In genomic region chr2:132646805-132647115, GRCh38 we compare ENCODE assay signal across 17 cellular contexts. TPM values are rescaled to one million over a fixed set of nuclear protein-coding genes. Genes with fewer than 3 reads are reported as not detected.
DNase-seq lines count a peak whose midpoint lies in the region; ATAC-seq and TF ChIP-seq lines count a peak whose summit lies in the region.
"Had no signal": no experiment of that assay in that cellular context is flagged by ENCODE, and none has a peak within 500 bp of the region (broad histone marks: within the 10 kb centered on the region; RNA-seq: fewer than 3 reads in every experiment).

No MANE protein-coding gene starts in this region.

- H3K23ac ChIP-seq in IMR-90 (ENCODE audit: low read depth, low read length) (peak overlapping the region; percentile 54; the same call in 1 of the 2 replicates), trophoblast cell (ENCODE audit: low read length) (no peak overlapping the region)

- no peak overlapping the region for H3K9ac ChIP-seq in BLaER1 treated with 17β-estradiol and CSF1 and Interleukin-3, amounts not matched to agents 10 nM and 100 nM
- H3K9ac ChIP-seq in IMR-90 (ENCODE audit: low read depth, low read length) (no peak overlapping the region), SK-N-MC (ENCODE audit: insufficient read length) (no peak overlapping the region), trophoblast cell (ENCODE audit: low read length) (no peak overlapping the region)

- no peak overlapping the region for H2AK9ac ChIP-seq in IMR-90 (replicated peaks; ENCODE audit: low read depth, low read length, poor library complexity)

- no peaks in the 10 kb centered on the region for H3K9me3 ChIP-seq in BLaER1 treated with 17β-estradiol and CSF1 and Interleukin-3, amounts not matched to agents 10 nM and 100 nM (replicated peaks in 1 of 11)
- H3K9me3 ChIP-seq in IMR-90 (ENCODE audit: control insufficient read depth, insufficient read depth, low read length) (no peaks in the 10 kb centered on the region), SK-N-MC (ENCODE audit: low read depth, low read length) (no peaks in the 10 kb centered on the region), trophoblast cell (ENCODE audit: insufficient read depth, low read depth, low read length) (no peaks in the 10 kb centered on the region)
- H3K9me3 ChIP-seq: BE2C had no signal

- peaks cover 48 to 60% (median 52%) of the 10 kb centered on the region in 10 experiments for H3K4me1 ChIP-seq in BLaER1 treated with 17β-estradiol and CSF1 and Interleukin-3, amounts not matched to agents 10 nM and 100 nM
- H3K4me1 ChIP-seq in IMR-90 (ENCODE audit: control insufficient read depth, insufficient read depth, low read length) (peaks cover 6% of the 10 kb centered on the region), trophoblast cell (ENCODE audit: control insufficient read depth in 1 of 2, insufficient read depth in 2 of 2, low read length in 2 of 2) (peaks cover 2 to 4% of the 10 kb centered on the region in 2 experiments)
- H3K4me1 ChIP-seq: BE2C had no signal

- H3K4ac ChIP-seq in IMR-90 (ENCODE audit: low read depth, low read length) = no peak overlapping the region
- no peak overlapping the region for H3K4ac ChIP-seq in trophoblast cell (ENCODE audit: low read depth, low read length)

- intact Hi-C loops in IMR-90 (cut with micrococcal nuclease) = loop anchor here (10.0 kb wide), 1 partner anchor 358 kb away; no protein-coding TSS in a partner anchor

- no peak overlapping the region for H2BK20ac ChIP-seq in IMR-90 (ENCODE audit: low read depth, low read length)

- ATAC-seq in IMR-90 (ENCODE audit: low read depth) = no peak

- in situ Hi-C loops in IMR-90 (cut with MboI; ENCODE audit: low sequenced_read_pairs) = no loop called here

- no peak overlapping the region for H2BK5ac ChIP-seq in IMR-90 (ENCODE audit: low read depth, low read length, poor library complexity, severe bottlenecking)
- no peak overlapping the region for H2BK5ac ChIP-seq in trophoblast cell (ENCODE audit: low read depth, low read length, poor library complexity)

- no peaks in the 10 kb centered on the region for H4K20me1 ChIP-seq in BLaER1 treated with 17β-estradiol and CSF1 and Interleukin-3, amounts not matched to agents 10 nM and 100 nM
- H4K20me1 ChIP-seq in IMR-90 (ENCODE audit: insufficient read depth, low read length) = peaks cover 9% of the 10 kb centered on the region; the same call in 1 of the 2 replicates

- no peak overlapping the region for H2BK12ac ChIP-seq in trophoblast cell (ENCODE audit: low read length)

- no peak for TF ChIP-seq POLR2A in IMR-90 (IDR thresholded peaks at IDR 0.05; ENCODE audit: low read depth, low read length)

- H2AK5ac ChIP-seq in IMR-90 (ENCODE audit: low read depth, low read length) (no peak overlapping the region), trophoblast cell (ENCODE audit: low read length) (no peak overlapping the region)

- no peak for TF ChIP-seq CTCF in IMR-90 (conservative IDR thresholded peaks at IDR 0.05; ENCODE audit: low read depth, low read length)

- CTCF ChIA-PET in IMR-90 (lab: Yijun Ruan, JAX) = interaction anchor here (0.6 kb wide), 1 partner anchor 494 kb away, joined by 3 read pairs; no protein-coding TSS in a partner anchor

- no peak for TF ChIP-seq RAD21 in IMR-90 (IDR thresholded peaks at IDR 0.05; ENCODE audit: low read length)

- no peaks in the 10 kb centered on the region for H3K27me3 ChIP-seq in BLaER1 treated with 17β-estradiol and CSF1 and Interleukin-3, amounts not matched to agents 10 nM and 100 nM
- H3K27me3 ChIP-seq in IMR-90 (ENCODE audit: control insufficient read depth, insufficient read depth, low read length) = no peaks in the 10 kb centered on the region
- H3K27me3 ChIP-seq in trophoblast cell (ENCODE audit: insufficient read depth, low read length) = no peaks in the 10 kb centered on the region
- H3K27me3 ChIP-seq: BE2C had no signal

- H3K36me3 ChIP-seq in BLaER1 treated with 17β-estradiol and CSF1 and Interleukin-3, amounts not matched to agents 10 nM and 100 nM = no peaks in the 10 kb centered on the region
- H3K36me3 ChIP-seq in IMR-90 (ENCODE audit: control insufficient read depth, insufficient read depth, low read length) (peaks cover 23% of the 10 kb centered on the region), SK-N-MC (ENCODE audit: insufficient read depth, low read length) (peaks cover 61% of the 10 kb centered on the region), trophoblast cell (ENCODE audit: control insufficient read depth in 1 of 2, insufficient read depth in 2 of 2, low read length in 2 of 2) (no peaks in the 10 kb centered on the region)
- H3K36me3 ChIP-seq: BE2C had no signal

- no peak overlapping the region for H4K91ac ChIP-seq in IMR-90 (ENCODE audit: insufficient read depth, low read depth, low read length)
- H4K91ac ChIP-seq in trophoblast cell (ENCODE audit: low read depth, low read length) = peak overlapping the region; percentile 34

- no peak overlapping the region for H3K4me3 ChIP-seq in BLaER1 treated with 17β-estradiol and CSF1 and Interleukin-3, amounts not matched to agents 10 nM and 100 nM
- no peak overlapping the region for H3K4me3 ChIP-seq in IMR-90 (ENCODE audit: insufficient read depth, low read depth, low read length)
- H3K4me3 ChIP-seq in SK-N-MC = no peak overlapping the region
- no peak overlapping the region for H3K4me3 ChIP-seq in trophoblast cell (ENCODE audit: low read depth, low read length)

- H2BK120ac ChIP-seq in IMR-90 (ENCODE audit: low read depth, low read length) = no peak overlapping the region
- no peak overlapping the region for H2BK120ac ChIP-seq in trophoblast cell (ENCODE audit: insufficient read depth, low read length, poor library complexity)

- no peak overlapping the region for H4K12ac ChIP-seq in trophoblast cell (ENCODE audit: low read depth, low read length)

- no peak overlapping the region for H4K8ac ChIP-seq in IMR-90 (ENCODE audit: low read depth in 2 of 2, low read length in 2 of 2)
- no peak overlapping the region for H4K8ac ChIP-seq in trophoblast cell (ENCODE audit: low read depth, low read length)

- H3K79me2 ChIP-seq in trophoblast cell (ENCODE audit: control insufficient read depth, insufficient read depth, low read length, poor library complexity) = no peaks in the 10 kb centered on the region

- peaks cover 28% of the 10 kb centered on the region for H3K9me1 ChIP-seq in IMR-90 (ENCODE audit: insufficient read depth, low read length)

- H3K14ac ChIP-seq in IMR-90 (replicated peaks; ENCODE audit: low read depth, low read length) (peak overlapping the region; percentile 46; the same call in 1 of the 2 replicates), trophoblast cell (ENCODE audit: low read length) (no peak overlapping the region)

- no TSS peak for BruUV-seq in IMR-90 (replicated peaks; lab: Mats Ljungman, UMichigan)

- peak; percentile 9 for DNase-seq in IMR-90
- no peak for DNase-seq in SK-N-MC (ENCODE audit: low read depth, low spot score)
- DNase-seq in trophoblast cell = no peak
- no peak for DNase-seq in glomerular visceral epithelial cell (ENCODE audit: extremely low spot score)
- DNase-seq in MV-4-11 (lab: John Stamatoyannopoulos, UW) = no peak
- DNase-seq in NCI-H1105 (lab: John Stamatoyannopoulos, UW) = no peak
- DNase-seq: ACHN; BE2C; CD4-positive, alpha-beta memory T cell; DMS153; DMS79; GDM1; GOT3; H9 had no signal

- H2BK15ac ChIP-seq in IMR-90 (ENCODE audit: low read depth, low read length) = no peak overlapping the region

- H3K18ac ChIP-seq in IMR-90 (ENCODE audit: low read depth, low read length) (no peak overlapping the region), trophoblast cell (ENCODE audit: low read length) (no peak overlapping the region)

- peak overlapping the region in 3 of 11 experiments; percentile 10 to 28 (median 14); a peak in 5 of 22 replicates for H3K27ac ChIP-seq in BLaER1 treated with 17β-estradiol and CSF1 and Interleukin-3, amounts not matched to agents 10 nM and 100 nM
- H3K27ac ChIP-seq in IMR-90 (ENCODE audit: insufficient read depth, low read length) = no peak overlapping the region
- H3K27ac ChIP-seq in SK-N-MC = 0 out of 2 replicates have a peak overlapping the region, but pooled peaks have one; percentile 12
- H3K27ac ChIP-seq in trophoblast cell (ENCODE audit: low read depth, low read length) = no peak overlapping the region

- peak overlapping the region; percentile 63 to 80 (median 70); a peak in 20 of 22 replicates for H3K4me2 ChIP-seq in BLaER1 treated with 17β-estradiol and CSF1 and Interleukin-3, amounts not matched to agents 10 nM and 100 nM
- H3K4me2 ChIP-seq in IMR-90 (ENCODE audit: low read depth, low read length) = no peak overlapping the region
- H3K4me2 ChIP-seq in trophoblast cell (ENCODE audit: low read length) = no peak overlapping the region

- dilution Hi-C loops in IMR-90 (cut with HindIII; ENCODE audit: low sequenced_read_pairs, unreplicated experiment) = no loop called here

- H4K5ac ChIP-seq in IMR-90 (ENCODE audit: low read depth, low read length) = no peak overlapping the region

- POLR2A ChIA-PET in IMR-90 (lab: Charles Lee; ENCODE audit: unreplicated experiment) = no interaction called here

- H2AFZ ChIP-seq in IMR-90 (replicated peaks; ENCODE audit: low read length, poor library complexity) = no peak overlapping the region
- H2AFZ ChIP-seq in trophoblast cell (ENCODE audit: insufficient read depth, low read length, poor library complexity) = no peak overlapping the region

- WGBS in IMR-90 (ENCODE audit: extremely low coverage in 2 of 2, insufficient read length in 1 of 2), 2 experiments = no CpG with 5 or more reads among the region's 5 CpGs
- WGBS in trophoblast cell (ENCODE audit: extremely low coverage, insufficient coverage, insufficient read length) = no CpG with 5 or more reads among the region's 5 CpGs

- no peak overlapping the region for H3K56ac ChIP-seq in IMR-90 (ENCODE audit: extremely low read depth, insufficient read depth, low read length)

- H3K79me1 ChIP-seq in IMR-90 (ENCODE audit: low read depth in 1 of 2, low read length in 2 of 2) (peaks cover 16 to 66% of the 10 kb centered on the region in 2 experiments; a peak in 3 of 4 replicates), trophoblast cell (ENCODE audit: low read length) (no peaks in the 10 kb centered on the region)

TF ChIP-seq in IMR-90, 13 proteins besides CTCF, POLR2A, EP300 and RAD21 (continues in another document):
- no peak for TF ChIP-seq RCOR1 (IDR thresholded peaks at IDR 0.05; ENCODE audit: insufficient replicate concordance, low read length)
- TF ChIP-seq MAZ (IDR thresholded peaks at IDR 0.05; ENCODE audit: borderline replicate concordance, low read depth, low read length) = no peak
- TF ChIP-seq BHLHE40 (IDR thresholded peaks at IDR 0.05; ENCODE audit: low read depth, low read length) = no peak
- TF ChIP-seq NFE2L2 (IDR thresholded peaks at IDR 0.05; ENCODE audit: low read depth, low read length) = no peak
- TF ChIP-seq CEBPB (IDR thresholded peaks at IDR 0.05; ENCODE audit: low read depth, low read length) = no peak
- TF ChIP-seq SMC3 (IDR thresholded peaks at IDR 0.05; ENCODE audit: low read depth, low read length) = no peak

RNA-seq across cellular contexts. Expression of gene LYPD1, which starts 23.2 kb away (rescaled TPM):
- total RNA-seq in IMR-90 (2012; rRNA removed) = 79.7 and 87.6 TPM in 2 replicates
- 66.1 and 66.2 TPM in 2 replicates for polyA plus RNA-seq in IMR-90 (2012; rRNA removed)
- polyA plus RNA-seq in IMR-90 (2012; cell fraction: cytosol; rRNA removed) = 63.3 and 78.3 TPM in 2 replicates
- 22.6 and 25.5 TPM in 2 replicates for polyA plus RNA-seq in IMR-90 (2012; cell fraction: nucleus; rRNA removed; ENCODE audit: low replicate concordance)
- 1.6 TPM in 2 replicates for polyA plus RNA-seq in trophoblast cell (2013)
- total RNA-seq: CD4-positive, alpha-beta memory T cell; HT-29 had no signal
- polyA plus RNA-seq: CD14-positive monocyte; CD4-positive, alpha-beta memory T cell had no signal

Comparison
In these comparisons a context has a peak if more than half of its experiments do, and no peak if none do; other contexts are left out.
1. H3K4me2 ChIP-seq: peak in BLaER1 treated with 17β-estradiol and CSF1 and Interleukin-3, amounts not matched to agents 10 nM and 100 nM (11 of 11); none in IMR-90 (single experiment) and trophoblast cell (single experiment).